In genomic region chr17:76384987-76385891, GRCh38 we compare ENCODE assay signal across 8 cellular contexts. TPM values are rescaled to one million over a fixed set of nuclear protein-coding genes. Genes with fewer than 3 reads are reported as not detected.
A peak's percentile ranks its signal among the peaks of the same experiment; 100 is the strongest.
DNase-seq lines count a peak whose midpoint lies in the region; ATAC-seq, FAIRE-seq and TF ChIP-seq lines count a peak whose summit lies in the region.

No MANE protein-coding gene starts in this region.

- H3K27me3 Mint-ChIP-seq in natural killer cell (ENCODE audit: low read depth in 2 of 2) = no peaks in the 10 kb centered on the region

- no peaks in the 10 kb centered on the region for H3K36me3 Mint-ChIP-seq in natural killer cell

- no peak for TF ChIP-seq CTCF in natural killer cell (IDR thresholded peaks at IDR 0.05)

- peak overlapping the region in 1 of 2 donors; percentile 60 for H3K27ac Mint-ChIP-seq in natural killer cell

- DNase-seq in COLO668 (lab: John Stamatoyannopoulos, UW; ENCODE audit: unreplicated experiment) (peak; percentile 33), LHCN-M2 (ENCODE audit: low read depth) (peak; percentile 67), natural killer cell (peak; percentile 68), urothelium cell line (ENCODE audit: low spot score) (peak; percentile 63), NCI-H524 treated with DMSO at 0.1 percent for 48 hours (lab: John Stamatoyannopoulos, UW) (no peak)
- peak; percentile 78 for DNase-seq in activated CD8-positive, alpha-beta memory T cell treated with anti-CD3 and anti-CD28 coated beads, Interleukin-2, amount 50 U/mL, for 48 hours

- H3K4me3 Mint-ChIP-seq in natural killer cell = peak overlapping the region; percentile 79

- H3K4me1 Mint-ChIP-seq in natural killer cell = peaks cover 5 to 17% of the 10 kb centered on the region in 2 donors

- ATAC-seq in esophagus mucosa = peak; percentile 27
- ATAC-seq in natural killer cell = peak in 2 of 3 donors; percentile 36 to 39
- no peak for ATAC-seq in GM21825 (IDR thresholded peaks at IDR 0.05; ENCODE audit: unreplicated experiment)

- intact Hi-C loops in natural killer cell (cut with micrococcal nuclease) = loop anchor here (1.0 kb wide), 1 partner anchor 31 kb away; no protein-coding TSS in a partner anchor

- no peak for FAIRE-seq in urothelium cell line (lab: Jason Lieb, UNC)

- H3K9me3 Mint-ChIP-seq in natural killer cell = no peaks in the 10 kb centered on the region

RNA-seq across cellular contexts. Expression of gene SPHK1, which starts 0.8 kb away (rescaled TPM):
- total RNA-seq in LHCN-M2 (2014; rRNA removed) (28.4 and 32.8 TPM in 2 replicates), esophagus mucosa (13.1 TPM), natural killer cell (1 to 10 TPM; 7.6 to 9.2 (median 8.3) TPM)
- 16.2 TPM for polyA plus RNA-seq in LHCN-M2 (2012)

RNA-seq across cellular contexts. Expression of gene PRPSAP1, which starts 31.5 kb away (rescaled TPM):
- 35.6 and 47.8 TPM in 2 replicates for total RNA-seq in LHCN-M2 (2014; rRNA removed)
- 31.0 TPM for polyA plus RNA-seq in LHCN-M2 (2012)
- 42.0 TPM for total RNA-seq in esophagus mucosa
- total RNA-seq in natural killer cell = 10 to 100 TPM; 32.9 to 45.2 (median 41.5) TPM
